ENCODE assay signal across 25 cellular contexts in genomic region chr18:78697446-78697845, GRCh38.
"Had no signal": no experiment of that assay in that cellular context is flagged by ENCODE, and none has a peak within 500 bp of the region (broad histone marks: within the 10 kb centered on the region; RNA-seq: fewer than 3 reads in every experiment).

No MANE protein-coding gene starts in this region.

- H3K9me3 Mint-ChIP-seq: natural killer cell treated with Interleukin-12 subunit alpha and Interleukin-12 subunit beta and Interleukin-15 and Interleukin-18, amount 100 ng/mL, for 72 hours; stimulated activated effector memory CD8-positive, alpha-beta T cell treated with anti-CD3 and anti-CD28 coated beads, Interleukin-12 subunit alpha, Interleukin-12 subunit beta, amount 100 ng/mL, for 72 hours; stimulated activated naive CD8-positive, alpha-beta T cell treated with anti-CD3 and anti-CD28 coated beads, Interleukin-15, Interleukin-2, amounts not matched to agents 100 ng/mL and 50 ng/mL, for 24 hours had no signal

- DNase-seq: heart left ventricle; hypothalamus; immature natural killer cell; kidney; left colon; lower lobe of right lung; mammary epithelial cell; mesendoderm; midbrain; mucosa of descending colon; naive thymus-derived CD4-positive, alpha-beta T cell; nucleus accumbens; right lobe of liver; small intestine; spleen; stimulated activated CD4-positive, alpha-beta T cell treated with anti-CD3 and anti-CD28 coated beads, Interleukin-4, amount 100 ng/mL, for 24 hours; stimulated activated naive CD4-positive, alpha-beta T cell; tibial artery; trophoblast cell; upper lobe of right lung had no signal

- H3K4me3 Mint-ChIP-seq: immature natural killer cell; naive thymus-derived CD4-positive, alpha-beta T cell; natural killer cell treated with Interleukin-12 subunit alpha and Interleukin-12 subunit beta and Interleukin-15 and Interleukin-18, amount 100 ng/mL, for 72 hours; stimulated activated effector memory CD8-positive, alpha-beta T cell treated with anti-CD3 and anti-CD28 coated beads, Interleukin-12 subunit alpha, Interleukin-12 subunit beta, amount 100 ng/mL, for 72 hours; stimulated activated naive CD8-positive, alpha-beta T cell treated with anti-CD3 and anti-CD28 coated beads, Interleukin-15, Interleukin-2, amounts not matched to agents 100 ng/mL and 50 ng/mL, for 24 hours had no signal

- H3K27me3 Mint-ChIP-seq: stimulated activated naive CD8-positive, alpha-beta T cell treated with anti-CD3 and anti-CD28 coated beads, Interleukin-15, Interleukin-2, amounts not matched to agents 100 ng/mL and 50 ng/mL, for 24 hours had no signal

- H3K4me1 Mint-ChIP-seq: immature natural killer cell; stimulated activated effector memory CD8-positive, alpha-beta T cell treated with anti-CD3 and anti-CD28 coated beads, Interleukin-12 subunit alpha, Interleukin-12 subunit beta, amount 100 ng/mL, for 72 hours had no signal

- H3K36me3 Mint-ChIP-seq: immature natural killer cell; natural killer cell treated with Interleukin-12 subunit alpha and Interleukin-12 subunit beta and Interleukin-15 and Interleukin-18, amount 100 ng/mL, for 72 hours; stimulated activated effector memory CD8-positive, alpha-beta T cell treated with anti-CD3 and anti-CD28 coated beads, Interleukin-12 subunit alpha, Interleukin-12 subunit beta, amount 100 ng/mL, for 72 hours had no signal

- ATAC-seq: heart left ventricle; left colon; left lung; lower lobe of right lung; mucosa of descending colon; naive thymus-derived CD4-positive, alpha-beta T cell; natural killer cell treated with Interleukin-12 subunit alpha and Interleukin-12 subunit beta and Interleukin-15 and Interleukin-18, amount 100 ng/mL, for 72 hours; right lobe of liver; stimulated activated effector memory CD8-positive, alpha-beta T cell treated with anti-CD3 and anti-CD28 coated beads, Interleukin-12 subunit alpha, Interleukin-12 subunit beta, amount 100 ng/mL, for 72 hours; upper lobe of right lung had no signal

- H3K27ac Mint-ChIP-seq: immature natural killer cell; naive thymus-derived CD4-positive, alpha-beta T cell; natural killer cell treated with Interleukin-12 subunit alpha and Interleukin-12 subunit beta and Interleukin-15 and Interleukin-18, amount 100 ng/mL, for 72 hours; progenitor cell of endocrine pancreas; stimulated activated effector memory CD8-positive, alpha-beta T cell treated with anti-CD3 and anti-CD28 coated beads, Interleukin-12 subunit alpha, Interleukin-12 subunit beta, amount 100 ng/mL, for 72 hours; stimulated activated naive CD8-positive, alpha-beta T cell treated with anti-CD3 and anti-CD28 coated beads, Interleukin-15, Interleukin-2, amounts not matched to agents 100 ng/mL and 50 ng/mL, for 24 hours had no signal
